In the genomic region with DNA sequence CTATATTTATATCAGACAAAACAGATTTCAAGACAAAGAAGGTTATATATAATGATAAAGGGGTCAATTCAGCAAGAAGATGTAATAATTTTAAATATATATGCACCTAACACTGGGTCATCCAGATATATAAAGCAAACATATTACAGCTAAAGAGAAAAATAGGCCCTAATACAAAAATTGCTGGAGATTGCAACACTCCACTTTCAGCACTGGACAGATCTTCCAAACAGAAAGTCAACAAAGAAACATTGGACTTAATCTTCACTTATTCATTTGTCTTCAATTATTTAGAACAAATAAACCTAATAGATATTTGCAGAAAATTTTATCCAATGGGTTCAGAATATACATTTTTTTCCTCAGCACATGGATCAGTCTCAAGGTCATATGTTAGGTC, we compare ENCODE assay signal across 1 cellular context.
TF ChIP-seq lines count a peak whose summit lies in the region.

No MANE protein-coding gene starts in this region.

TF ChIP-seq in A549, 52 proteins besides CTCF, POLR2A, EP300 and RAD21 (continued from another document):
- TF ChIP-seq, protein P1, sequence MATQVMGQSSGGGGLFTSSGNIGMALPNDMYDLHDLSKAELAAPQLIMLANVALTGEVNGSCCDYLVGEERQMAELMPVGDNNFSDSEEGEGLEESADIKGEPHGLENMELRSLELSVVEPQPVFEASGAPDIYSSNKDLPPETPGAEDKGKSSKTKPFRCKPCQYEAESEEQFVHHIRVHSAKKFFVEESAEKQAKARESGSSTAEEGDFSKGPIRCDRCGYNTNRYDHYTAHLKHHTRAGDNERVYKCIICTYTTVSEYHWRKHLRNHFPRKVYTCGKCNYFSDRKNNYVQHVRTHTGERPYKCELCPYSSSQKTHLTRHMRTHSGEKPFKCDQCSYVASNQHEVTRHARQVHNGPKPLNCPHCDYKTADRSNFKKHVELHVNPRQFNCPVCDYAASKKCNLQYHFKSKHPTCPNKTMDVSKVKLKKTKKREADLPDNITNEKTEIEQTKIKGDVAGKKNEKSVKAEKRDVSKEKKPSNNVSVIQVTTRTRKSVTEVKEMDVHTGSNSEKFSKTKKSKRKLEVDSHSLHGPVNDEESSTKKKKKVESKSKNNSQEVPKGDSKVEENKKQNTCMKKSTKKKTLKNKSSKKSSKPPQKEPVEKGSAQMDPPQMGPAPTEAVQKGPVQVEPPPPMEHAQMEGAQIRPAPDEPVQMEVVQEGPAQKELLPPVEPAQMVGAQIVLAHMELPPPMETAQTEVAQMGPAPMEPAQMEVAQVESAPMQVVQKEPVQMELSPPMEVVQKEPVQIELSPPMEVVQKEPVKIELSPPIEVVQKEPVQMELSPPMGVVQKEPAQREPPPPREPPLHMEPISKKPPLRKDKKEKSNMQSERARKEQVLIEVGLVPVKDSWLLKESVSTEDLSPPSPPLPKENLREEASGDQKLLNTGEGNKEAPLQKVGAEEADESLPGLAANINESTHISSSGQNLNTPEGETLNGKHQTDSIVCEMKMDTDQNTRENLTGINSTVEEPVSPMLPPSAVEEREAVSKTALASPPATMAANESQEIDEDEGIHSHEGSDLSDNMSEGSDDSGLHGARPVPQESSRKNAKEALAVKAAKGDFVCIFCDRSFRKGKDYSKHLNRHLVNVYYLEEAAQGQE (IDR thresholded peaks at IDR 0.05): peak; percentile 91
